ENCODE assay signal across 1 cellular context in the genomic region with DNA sequence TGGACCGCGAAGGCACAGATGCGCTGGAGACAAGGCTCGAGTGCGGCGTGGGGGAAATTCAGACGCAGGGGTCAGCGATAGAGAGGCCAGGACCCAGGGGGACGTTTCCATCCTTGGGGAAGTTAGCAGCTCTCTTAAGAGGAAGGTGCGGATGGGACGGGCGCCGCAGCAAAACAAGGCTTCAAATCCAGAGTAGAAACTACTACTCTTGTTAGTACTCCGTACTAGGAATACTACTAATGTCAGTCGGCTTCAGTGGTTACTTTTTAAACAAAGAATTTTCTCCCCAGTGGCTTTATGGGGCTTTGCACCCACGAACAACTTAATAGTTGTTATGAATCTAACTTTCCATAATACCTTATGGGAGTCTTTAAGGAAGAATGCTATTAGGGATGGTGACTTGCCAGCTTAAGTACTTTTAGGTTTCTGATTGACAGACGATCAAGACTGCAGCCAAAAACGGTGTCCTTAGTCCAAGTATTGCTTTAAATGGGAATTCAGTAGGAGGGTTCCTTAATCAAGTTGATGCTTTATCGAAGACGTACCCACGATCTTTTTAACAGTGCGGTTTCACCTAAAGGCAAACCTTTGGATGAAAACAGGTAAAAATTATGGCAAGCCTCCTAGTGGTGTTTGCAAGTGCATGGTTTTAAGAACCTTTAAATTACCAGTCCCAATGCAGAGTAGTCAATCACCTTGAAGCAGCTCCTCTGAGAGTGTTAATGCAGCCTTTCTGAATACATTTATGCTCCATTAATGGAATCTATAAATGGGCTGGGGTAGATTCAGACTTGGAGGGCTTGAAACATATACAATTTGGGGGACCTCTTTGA.
TF ChIP-seq lines count a peak whose summit lies in the region.

No MANE protein-coding gene starts in this region.

TF ChIP-seq in SK-N-SH, 30 proteins besides CTCF, POLR2A, EP300 and RAD21 (continued from another document):
- TF ChIP-seq POLR2AphosphoS5 (IDR thresholded peaks at IDR 0.05; ENCODE audit: low read depth, low read length) (no peak), FOXM1 (IDR thresholded peaks at IDR 0.05; ENCODE audit: low read depth) (0 out of 2 replicates have a peak, but pooled peaks have one; percentile 21), FOXJ3 (CRISPR knock-in tag; IDR thresholded peaks at IDR 0.05) (no peak)
- TF ChIP-seq, protein P1, sequence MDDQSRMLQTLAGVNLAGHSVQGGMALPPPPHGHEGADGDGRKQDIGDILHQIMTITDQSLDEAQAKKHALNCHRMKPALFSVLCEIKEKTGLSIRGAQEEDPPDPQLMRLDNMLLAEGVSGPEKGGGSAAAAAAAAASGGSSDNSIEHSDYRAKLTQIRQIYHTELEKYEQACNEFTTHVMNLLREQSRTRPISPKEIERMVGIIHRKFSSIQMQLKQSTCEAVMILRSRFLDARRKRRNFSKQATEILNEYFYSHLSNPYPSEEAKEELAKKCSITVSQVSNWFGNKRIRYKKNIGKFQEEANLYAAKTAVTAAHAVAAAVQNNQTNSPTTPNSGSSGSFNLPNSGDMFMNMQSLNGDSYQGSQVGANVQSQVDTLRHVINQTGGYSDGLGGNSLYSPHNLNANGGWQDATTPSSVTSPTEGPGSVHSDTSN (IDR thresholded peaks at IDR 0.05) = peak; percentile 42; the same call in 1 of the 2 replicates
- TF ChIP-seq, protein P2, sequence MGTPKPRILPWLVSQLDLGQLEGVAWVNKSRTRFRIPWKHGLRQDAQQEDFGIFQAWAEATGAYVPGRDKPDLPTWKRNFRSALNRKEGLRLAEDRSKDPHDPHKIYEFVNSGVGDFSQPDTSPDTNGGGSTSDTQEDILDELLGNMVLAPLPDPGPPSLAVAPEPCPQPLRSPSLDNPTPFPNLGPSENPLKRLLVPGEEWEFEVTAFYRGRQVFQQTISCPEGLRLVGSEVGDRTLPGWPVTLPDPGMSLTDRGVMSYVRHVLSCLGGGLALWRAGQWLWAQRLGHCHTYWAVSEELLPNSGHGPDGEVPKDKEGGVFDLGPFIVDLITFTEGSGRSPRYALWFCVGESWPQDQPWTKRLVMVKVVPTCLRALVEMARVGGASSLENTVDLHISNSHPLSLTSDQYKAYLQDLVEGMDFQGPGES (IDR thresholded peaks at IDR 0.05; ENCODE audit: low read depth, low read length) = no peak
